Comparison of ENCODE assay signal across 9 cellular contexts in the genomic region with DNA sequence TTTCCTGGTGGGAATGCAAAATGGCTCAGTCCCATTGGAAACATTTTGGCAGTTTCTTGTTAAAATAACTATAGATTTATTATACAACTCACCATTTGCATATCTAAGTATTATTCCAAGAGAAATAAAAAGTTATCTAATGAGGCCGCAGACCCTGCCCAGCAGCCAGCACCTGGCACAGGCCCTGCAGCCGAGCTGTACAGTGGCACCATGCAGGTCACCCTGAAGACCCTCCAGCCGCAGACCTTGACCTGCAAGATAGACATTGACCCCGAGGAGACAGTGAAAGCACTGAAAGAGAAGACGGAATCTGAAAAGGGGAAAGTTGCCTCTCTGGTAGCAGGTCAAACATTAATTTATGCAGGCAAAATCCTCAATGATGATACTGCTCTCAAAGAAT.
"Had no signal": no experiment of that assay in that cellular context is flagged by ENCODE, and none has a peak within 500 bp of the region (broad histone marks: within the 10 kb centered on the region; RNA-seq: fewer than 3 reads in every experiment).

No MANE protein-coding gene starts in this region.

- H3K4me2 ChIP-seq: GM23338 had no signal

- H3K27ac Mint-ChIP-seq: GM23338, HFFc6 had no signal

- H3K9me3 Mint-ChIP-seq: GM23338, H9 had no signal

- H3K4me3 Mint-ChIP-seq: GM23338, H9, HFFc6 had no signal

- H3K4me3 ChIP-seq: GM23248, GM23338, HAP-1 had no signal

- H3K36me3 ChIP-seq: HAP-1 had no signal

- H3K27ac ChIP-seq: GM23248 had no signal

- DNase-seq: GM23248, GOT3, H7, H9, HCEC 1CT, HFFc6 had no signal

- H3K4me1 ChIP-seq: HAP-1 had no signal

- H2AFZ ChIP-seq: GM23248, GM23338 had no signal

- H3K4me1 Mint-ChIP-seq: GM23338, H9 had no signal

- H3K9me3 ChIP-seq: HAP-1 had no signal

- ATAC-seq: GM23338, HCT116 had no signal
